ENCODE assay signal across 1 cellular context in the genomic region with DNA sequence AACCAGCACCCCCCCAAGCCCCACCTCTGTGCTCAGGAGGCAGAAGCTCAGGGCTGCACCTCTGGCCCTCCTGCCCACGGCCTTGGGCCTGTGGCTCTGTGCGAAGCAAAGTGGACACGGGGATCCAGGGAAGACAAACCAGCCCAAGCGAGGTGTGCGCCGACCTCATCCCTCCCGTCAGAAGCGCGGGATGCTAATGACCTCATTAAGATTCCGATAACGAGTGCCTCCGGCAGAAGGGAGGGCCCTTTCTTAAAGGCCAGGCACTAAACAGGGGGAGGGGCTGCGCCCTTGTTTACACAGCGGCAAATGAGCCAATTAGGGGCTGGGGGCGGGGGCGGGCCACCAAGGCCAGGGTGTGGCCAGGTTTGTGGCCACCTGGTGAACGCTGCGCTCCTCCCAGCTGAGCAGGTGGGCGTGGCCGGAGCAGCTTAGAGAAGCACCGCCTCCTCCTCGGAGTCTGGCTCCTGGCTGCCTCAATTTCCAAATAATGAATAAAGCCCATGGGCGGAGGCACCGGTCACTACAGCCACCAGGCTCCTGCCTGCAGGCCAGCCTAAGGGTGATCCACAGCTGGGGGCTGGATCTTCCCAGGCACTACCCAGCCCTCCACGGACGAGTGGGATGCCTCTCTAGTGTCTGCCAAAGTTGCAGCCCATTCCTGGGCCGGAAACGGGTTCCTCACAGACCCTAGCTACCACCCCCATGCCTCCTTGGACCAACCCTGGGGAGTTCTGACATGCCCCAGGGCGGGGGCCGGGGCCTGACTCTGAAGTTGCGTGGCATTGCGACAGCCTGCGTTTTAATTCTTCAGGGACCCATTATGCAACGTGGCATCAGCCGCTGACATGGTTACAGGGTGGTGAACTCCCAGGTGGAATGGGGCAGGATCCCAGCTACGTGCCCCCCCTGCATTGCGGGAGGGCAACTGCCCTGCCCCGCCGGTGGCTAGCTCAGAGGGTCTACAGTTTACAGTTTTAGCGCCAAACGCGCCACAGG.
TF ChIP-seq lines count a peak whose summit lies in the region.

No MANE protein-coding gene starts in this region.

TF ChIP-seq in K562, 482 proteins besides CTCF, POLR2A, EP300 and RAD21 (continued from another document and continues in another):
- TF ChIP-seq CEBPG (CRISPR knock-in tag; IDR thresholded peaks at IDR 0.05) (peak; percentile 97), CEBPG (tag; conservative IDR thresholded peaks at IDR 0.05 in 1 of 2, IDR thresholded peaks at IDR 0.05 in 1 of 2) (peak; percentile 89 to 91), SAFB (IDR thresholded peaks at IDR 0.05; ENCODE audit: borderline replicate concordance, low read depth, low read length) (no peak), NR2F6 (CRISPR knock-in tag; IDR thresholded peaks at IDR 0.05) (0 out of 2 replicates have a peak, but pooled peaks have one; percentile 9), HMGN3 (IDR thresholded peaks at IDR 0.05; ENCODE audit: borderline replicate concordance, extremely low read depth, insufficient read length, low read depth, low read length) (peak; percentile 87), BCOR (IDR thresholded peaks at IDR 0.05) (0 out of 2 replicates have a peak, but pooled peaks have one; percentile 24), SRF (CRISPR knock-in tag; IDR thresholded peaks at IDR 0.05) (peak in 1 of 2 experiments; percentile 67; a peak in 2 of 4 replicates), NR1H2 (CRISPR knock-in tag; IDR thresholded peaks at IDR 0.05) (peak; percentile 67; the same call in 1 of the 2 replicates), KAT7 (CRISPR knock-in tag; IDR thresholded peaks at IDR 0.05; ENCODE audit: borderline replicate concordance) (peak; percentile 31; the same call in 1 of the 2 replicates), ZBTB7A (IDR thresholded peaks at IDR 0.05; ENCODE audit: borderline replicate concordance, control insufficient read depth, low read depth, low read length) (peak; percentile 98), RCOR1 (IDR thresholded peaks at IDR 0.05; ENCODE audit: borderline replicate concordance in 1 of 2, low read depth in 2 of 2, low read length in 2 of 2) (peak in 1 of 2 experiments; percentile 81; a peak in 2 of 4 replicates), PHB (CRISPR knock-in tag; IDR thresholded peaks at IDR 0.05) (0 out of 2 replicates have a peak, but pooled peaks have one; percentile 71), KDM1A (IDR thresholded peaks at IDR 0.05) (peak in 1 of 2 experiments; percentile 24; a peak in 1 of 4 replicates), CEBPB (tag; IDR thresholded peaks at IDR 0.05) (peak; percentile 80), RBFOX2 (IDR thresholded peaks at IDR 0.05; ENCODE audit: low read depth, low read length) (peak; percentile 64), ETS2 (tag; IDR thresholded peaks at IDR 0.05; ENCODE audit: borderline replicate concordance, poor library complexity, severe bottlenecking) (peak; percentile 26), CREB1 (IDR thresholded peaks at IDR 0.05) (peak; percentile 60), CREB1 (CRISPR knock-in tag; IDR thresholded peaks at IDR 0.05) (peak; percentile 57; the same call in 1 of the 2 replicates), RB1 (IDR thresholded peaks at IDR 0.05; ENCODE audit: low read depth) (peak; percentile 36; the same call in 1 of the 2 replicates), SRSF9 (IDR thresholded peaks at IDR 0.05; ENCODE audit: borderline replicate concordance, low read depth, low read length) (no peak), NFIC (IDR thresholded peaks at IDR 0.05) (0 out of 2 replicates have a peak, but pooled peaks have one; percentile 28), NR4A1 (CRISPR knock-in tag; IDR thresholded peaks at IDR 0.05) (no peak), NR4A1 (tag; IDR thresholded peaks at IDR 0.05) (no peak), ZEB2 (IDR thresholded peaks at IDR 0.05) (peak; percentile 65), EGR1 (conservative IDR thresholded peaks at IDR 0.05) (peak; percentile 87)
- TF ChIP-seq, protein P1, sequence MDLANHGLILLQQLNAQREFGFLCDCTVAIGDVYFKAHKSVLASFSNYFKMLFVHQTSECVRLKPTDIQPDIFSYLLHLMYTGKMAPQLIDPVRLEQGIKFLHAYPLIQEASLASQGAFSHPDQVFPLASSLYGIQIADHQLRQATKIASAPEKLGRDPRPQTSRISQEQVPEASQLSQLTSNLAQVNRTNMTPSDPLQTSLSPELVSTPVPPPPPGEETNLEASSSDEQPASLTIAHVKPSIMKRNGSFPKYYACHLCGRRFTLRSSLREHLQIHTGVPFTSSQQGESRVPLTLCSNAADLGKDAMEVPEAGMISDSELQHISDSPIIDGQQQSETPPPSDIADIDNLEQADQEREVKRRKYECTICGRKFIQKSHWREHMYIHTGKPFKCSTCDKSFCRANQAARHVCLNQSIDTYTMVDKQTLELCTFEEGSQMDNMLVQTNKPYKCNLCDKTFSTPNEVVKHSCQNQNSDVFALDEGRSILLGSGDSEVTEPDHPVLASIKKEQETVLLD (IDR thresholded peaks at IDR 0.05), result peak; percentile 62
- TF ChIP-seq, protein P2, sequence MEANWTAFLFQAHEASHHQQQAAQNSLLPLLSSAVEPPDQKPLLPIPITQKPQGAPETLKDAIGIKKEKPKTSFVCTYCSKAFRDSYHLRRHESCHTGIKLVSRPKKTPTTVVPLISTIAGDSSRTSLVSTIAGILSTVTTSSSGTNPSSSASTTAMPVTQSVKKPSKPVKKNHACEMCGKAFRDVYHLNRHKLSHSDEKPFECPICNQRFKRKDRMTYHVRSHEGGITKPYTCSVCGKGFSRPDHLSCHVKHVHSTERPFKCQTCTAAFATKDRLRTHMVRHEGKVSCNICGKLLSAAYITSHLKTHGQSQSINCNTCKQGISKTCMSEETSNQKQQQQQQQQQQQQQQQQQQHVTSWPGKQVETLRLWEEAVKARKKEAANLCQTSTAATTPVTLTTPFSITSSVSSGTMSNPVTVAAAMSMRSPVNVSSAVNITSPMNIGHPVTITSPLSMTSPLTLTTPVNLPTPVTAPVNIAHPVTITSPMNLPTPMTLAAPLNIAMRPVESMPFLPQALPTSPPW (CRISPR knock-in tag; IDR thresholded peaks at IDR 0.05), result peak; percentile 86
- TF ChIP-seq, protein P3, sequence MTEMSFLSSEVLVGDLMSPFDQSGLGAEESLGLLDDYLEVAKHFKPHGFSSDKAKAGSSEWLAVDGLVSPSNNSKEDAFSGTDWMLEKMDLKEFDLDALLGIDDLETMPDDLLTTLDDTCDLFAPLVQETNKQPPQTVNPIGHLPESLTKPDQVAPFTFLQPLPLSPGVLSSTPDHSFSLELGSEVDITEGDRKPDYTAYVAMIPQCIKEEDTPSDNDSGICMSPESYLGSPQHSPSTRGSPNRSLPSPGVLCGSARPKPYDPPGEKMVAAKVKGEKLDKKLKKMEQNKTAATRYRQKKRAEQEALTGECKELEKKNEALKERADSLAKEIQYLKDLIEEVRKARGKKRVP (CRISPR knock-in tag; IDR thresholded peaks at IDR 0.05), result peak; percentile 68; the same call in 1 of the 2 replicates
- TF ChIP-seq, protein P4, sequence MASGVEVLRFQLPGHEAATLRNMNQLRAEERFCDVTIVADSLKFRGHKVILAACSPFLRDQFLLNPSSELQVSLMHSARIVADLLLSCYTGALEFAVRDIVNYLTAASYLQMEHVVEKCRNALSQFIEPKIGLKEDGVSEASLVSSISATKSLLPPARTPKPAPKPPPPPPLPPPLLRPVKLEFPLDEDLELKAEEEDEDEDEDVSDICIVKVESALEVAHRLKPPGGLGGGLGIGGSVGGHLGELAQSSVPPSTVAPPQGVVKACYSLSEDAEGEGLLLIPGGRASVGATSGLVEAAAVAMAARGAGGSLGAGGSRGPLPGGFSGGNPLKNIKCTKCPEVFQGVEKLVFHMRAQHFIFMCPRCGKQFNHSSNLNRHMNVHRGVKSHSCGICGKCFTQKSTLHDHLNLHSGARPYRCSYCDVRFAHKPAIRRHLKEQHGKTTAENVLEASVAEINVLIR (CRISPR knock-in tag; IDR thresholded peaks at IDR 0.05), result no peak
- TF ChIP-seq, protein P5, sequence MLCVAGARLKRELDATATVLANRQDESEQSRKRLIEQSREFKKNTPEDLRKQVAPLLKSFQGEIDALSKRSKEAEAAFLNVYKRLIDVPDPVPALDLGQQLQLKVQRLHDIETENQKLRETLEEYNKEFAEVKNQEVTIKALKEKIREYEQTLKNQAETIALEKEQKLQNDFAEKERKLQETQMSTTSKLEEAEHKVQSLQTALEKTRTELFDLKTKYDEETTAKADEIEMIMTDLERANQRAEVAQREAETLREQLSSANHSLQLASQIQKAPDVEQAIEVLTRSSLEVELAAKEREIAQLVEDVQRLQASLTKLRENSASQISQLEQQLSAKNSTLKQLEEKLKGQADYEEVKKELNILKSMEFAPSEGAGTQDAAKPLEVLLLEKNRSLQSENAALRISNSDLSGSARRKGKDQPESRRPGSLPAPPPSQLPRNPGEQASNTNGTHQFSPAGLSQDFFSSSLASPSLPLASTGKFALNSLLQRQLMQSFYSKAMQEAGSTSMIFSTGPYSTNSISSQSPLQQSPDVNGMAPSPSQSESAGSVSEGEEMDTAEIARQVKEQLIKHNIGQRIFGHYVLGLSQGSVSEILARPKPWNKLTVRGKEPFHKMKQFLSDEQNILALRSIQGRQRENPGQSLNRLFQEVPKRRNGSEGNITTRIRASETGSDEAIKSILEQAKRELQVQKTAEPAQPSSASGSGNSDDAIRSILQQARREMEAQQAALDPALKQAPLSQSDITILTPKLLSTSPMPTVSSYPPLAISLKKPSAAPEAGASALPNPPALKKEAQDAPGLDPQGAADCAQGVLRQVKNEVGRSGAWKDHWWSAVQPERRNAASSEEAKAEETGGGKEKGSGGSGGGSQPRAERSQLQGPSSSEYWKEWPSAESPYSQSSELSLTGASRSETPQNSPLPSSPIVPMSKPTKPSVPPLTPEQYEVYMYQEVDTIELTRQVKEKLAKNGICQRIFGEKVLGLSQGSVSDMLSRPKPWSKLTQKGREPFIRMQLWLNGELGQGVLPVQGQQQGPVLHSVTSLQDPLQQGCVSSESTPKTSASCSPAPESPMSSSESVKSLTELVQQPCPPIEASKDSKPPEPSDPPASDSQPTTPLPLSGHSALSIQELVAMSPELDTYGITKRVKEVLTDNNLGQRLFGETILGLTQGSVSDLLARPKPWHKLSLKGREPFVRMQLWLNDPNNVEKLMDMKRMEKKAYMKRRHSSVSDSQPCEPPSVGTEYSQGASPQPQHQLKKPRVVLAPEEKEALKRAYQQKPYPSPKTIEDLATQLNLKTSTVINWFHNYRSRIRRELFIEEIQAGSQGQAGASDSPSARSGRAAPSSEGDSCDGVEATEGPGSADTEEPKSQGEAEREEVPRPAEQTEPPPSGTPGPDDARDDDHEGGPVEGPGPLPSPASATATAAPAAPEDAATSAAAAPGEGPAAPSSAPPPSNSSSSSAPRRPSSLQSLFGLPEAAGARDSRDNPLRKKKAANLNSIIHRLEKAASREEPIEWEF (CRISPR knock-in tag; IDR thresholded peaks at IDR 0.05), result no peak
- TF ChIP-seq, protein P6, sequence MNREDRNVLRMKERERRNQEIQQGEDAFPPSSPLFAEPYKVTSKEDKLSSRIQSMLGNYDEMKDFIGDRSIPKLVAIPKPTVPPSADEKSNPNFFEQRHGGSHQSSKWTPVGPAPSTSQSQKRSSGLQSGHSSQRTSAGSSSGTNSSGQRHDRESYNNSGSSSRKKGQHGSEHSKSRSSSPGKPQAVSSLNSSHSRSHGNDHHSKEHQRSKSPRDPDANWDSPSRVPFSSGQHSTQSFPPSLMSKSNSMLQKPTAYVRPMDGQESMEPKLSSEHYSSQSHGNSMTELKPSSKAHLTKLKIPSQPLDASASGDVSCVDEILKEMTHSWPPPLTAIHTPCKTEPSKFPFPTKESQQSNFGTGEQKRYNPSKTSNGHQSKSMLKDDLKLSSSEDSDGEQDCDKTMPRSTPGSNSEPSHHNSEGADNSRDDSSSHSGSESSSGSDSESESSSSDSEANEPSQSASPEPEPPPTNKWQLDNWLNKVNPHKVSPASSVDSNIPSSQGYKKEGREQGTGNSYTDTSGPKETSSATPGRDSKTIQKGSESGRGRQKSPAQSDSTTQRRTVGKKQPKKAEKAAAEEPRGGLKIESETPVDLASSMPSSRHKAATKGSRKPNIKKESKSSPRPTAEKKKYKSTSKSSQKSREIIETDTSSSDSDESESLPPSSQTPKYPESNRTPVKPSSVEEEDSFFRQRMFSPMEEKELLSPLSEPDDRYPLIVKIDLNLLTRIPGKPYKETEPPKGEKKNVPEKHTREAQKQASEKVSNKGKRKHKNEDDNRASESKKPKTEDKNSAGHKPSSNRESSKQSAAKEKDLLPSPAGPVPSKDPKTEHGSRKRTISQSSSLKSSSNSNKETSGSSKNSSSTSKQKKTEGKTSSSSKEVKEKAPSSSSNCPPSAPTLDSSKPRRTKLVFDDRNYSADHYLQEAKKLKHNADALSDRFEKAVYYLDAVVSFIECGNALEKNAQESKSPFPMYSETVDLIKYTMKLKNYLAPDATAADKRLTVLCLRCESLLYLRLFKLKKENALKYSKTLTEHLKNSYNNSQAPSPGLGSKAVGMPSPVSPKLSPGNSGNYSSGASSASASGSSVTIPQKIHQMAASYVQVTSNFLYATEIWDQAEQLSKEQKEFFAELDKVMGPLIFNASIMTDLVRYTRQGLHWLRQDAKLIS (CRISPR knock-in tag; IDR thresholded peaks at IDR 0.05), result peak; percentile 73
- TF ChIP-seq, protein P7, sequence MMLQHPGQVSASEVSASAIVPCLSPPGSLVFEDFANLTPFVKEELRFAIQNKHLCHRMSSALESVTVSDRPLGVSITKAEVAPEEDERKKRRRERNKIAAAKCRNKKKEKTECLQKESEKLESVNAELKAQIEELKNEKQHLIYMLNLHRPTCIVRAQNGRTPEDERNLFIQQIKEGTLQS (IDR thresholded peaks at IDR 0.05), result peak; percentile 81
- TF ChIP-seq, protein P7 (CRISPR knock-in tag; conservative IDR thresholded peaks at IDR 0.05), result no peak
- TF ChIP-seq, protein P8, sequence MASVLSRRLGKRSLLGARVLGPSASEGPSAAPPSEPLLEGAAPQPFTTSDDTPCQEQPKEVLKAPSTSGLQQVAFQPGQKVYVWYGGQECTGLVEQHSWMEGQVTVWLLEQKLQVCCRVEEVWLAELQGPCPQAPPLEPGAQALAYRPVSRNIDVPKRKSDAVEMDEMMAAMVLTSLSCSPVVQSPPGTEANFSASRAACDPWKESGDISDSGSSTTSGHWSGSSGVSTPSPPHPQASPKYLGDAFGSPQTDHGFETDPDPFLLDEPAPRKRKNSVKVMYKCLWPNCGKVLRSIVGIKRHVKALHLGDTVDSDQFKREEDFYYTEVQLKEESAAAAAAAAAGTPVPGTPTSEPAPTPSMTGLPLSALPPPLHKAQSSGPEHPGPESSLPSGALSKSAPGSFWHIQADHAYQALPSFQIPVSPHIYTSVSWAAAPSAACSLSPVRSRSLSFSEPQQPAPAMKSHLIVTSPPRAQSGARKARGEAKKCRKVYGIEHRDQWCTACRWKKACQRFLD (CRISPR knock-in tag; IDR thresholded peaks at IDR 0.05), result peak; percentile 75
